Comparison of ENCODE assay signal across 19 cellular contexts in genomic region chr2:132595186-132595585, GRCh38.
DNase-seq lines count a peak whose midpoint lies in the region; ATAC-seq and TF ChIP-seq lines count a peak whose summit lies in the region.
"Had no signal": no experiment of that assay in that cellular context is flagged by ENCODE, and none has a peak within 500 bp of the region (broad histone marks: within the 10 kb centered on the region; RNA-seq: fewer than 3 reads in every experiment).

No MANE protein-coding gene starts in this region.

- H2AFZ ChIP-seq in neural progenitor cell (replicated peaks) (no peak overlapping the region), GM23338 (no peak overlapping the region)

- WGBS in esophagus muscularis mucosa = 76% methylated on average over 6 of the region's 6 CpGs

- H3K4me3 ChIP-seq in esophagus muscularis mucosa (no peak overlapping the region), neural progenitor cell (no peak overlapping the region), vagina (no peak overlapping the region), GM23338 (no peak overlapping the region)
- H3K4me3 ChIP-seq: A549; BLaER1 treated with 17β-estradiol and CSF1 and Interleukin-3, amounts not matched to agents 10 nM and 100 nM had no signal

- TF ChIP-seq CTCF in brain (conservative IDR thresholded peaks at IDR 0.05) (no peak), esophagus muscularis mucosa (IDR thresholded peaks at IDR 0.05) (no peak), neural progenitor cell (IDR thresholded peaks at IDR 0.05) (no peak), vagina (IDR thresholded peaks at IDR 0.05) (no peak), GM23338 (conservative IDR thresholded peaks at IDR 0.05; ENCODE audit: low read depth in 2 of 2) (no peak)

- H3K4me2 ChIP-seq in neural progenitor cell (no peak overlapping the region), GM23338 (no peak overlapping the region)
- H3K4me2 ChIP-seq: A549; BLaER1 treated with 17β-estradiol and CSF1 and Interleukin-3, amounts not matched to agents 10 nM and 100 nM had no signal

- no peak overlapping the region for H3K4me3 Mint-ChIP-seq in brain
- no peak overlapping the region for H3K4me3 Mint-ChIP-seq in neural progenitor cell
- H3K4me3 Mint-ChIP-seq in GM23338 = no peak overlapping the region
- H3K4me3 Mint-ChIP-seq: B cell; CD4-positive, alpha-beta T cell; CD8-positive, alpha-beta T cell had no signal

- H3K27ac ChIP-seq in esophagus muscularis mucosa (replicated peaks in 1 of 4) = no peak overlapping the region
- H3K27ac ChIP-seq in neural progenitor cell = no peak overlapping the region
- H3K27ac ChIP-seq in vagina = no peak overlapping the region
- H3K27ac ChIP-seq in GM23338 (ENCODE audit: low read depth) = no peak overlapping the region
- H3K27ac ChIP-seq: 22Rv1; A549; BLaER1 treated with 17β-estradiol and CSF1 and Interleukin-3, amounts not matched to agents 10 nM and 100 nM; C4-2B had no signal

- H3K27me3 ChIP-seq in esophagus muscularis mucosa (peaks cover 0 to 12% (median 0%) of the 10 kb centered on the region in 4 donors), neural progenitor cell (no peaks in the 10 kb centered on the region), vagina (no peaks in the 10 kb centered on the region), GM23338 (ENCODE audit: insufficient read depth) (no peaks in the 10 kb centered on the region)
- H3K27me3 ChIP-seq: BLaER1 treated with 17β-estradiol and CSF1 and Interleukin-3, amounts not matched to agents 10 nM and 100 nM had no signal

- ATAC-seq in activated CD4-positive, CD25-positive, alpha-beta regulatory T cell treated with anti-CD3 and anti-CD28 coated beads, Interleukin-2, amount 50 U/mL, for 24 hours = no peak
- no peak for ATAC-seq in GM23338
- ATAC-seq: A549; CD8-positive, alpha-beta T cell had no signal

- peaks cover 11% of the 10 kb centered on the region for H3K9me2 ChIP-seq in GM23338 (ENCODE audit: insufficient read depth)

- H3K9me3 Mint-ChIP-seq in brain (peaks cover 0 to 11% (median 7%) of the 10 kb centered on the region in 5 experiments), neural progenitor cell (peaks cover 11% of the 10 kb centered on the region), GM23338 (no peaks in the 10 kb centered on the region)

- peaks cover 3% of the 10 kb centered on the region for H3K27me3 Mint-ChIP-seq in brain
- peaks cover 11% of the 10 kb centered on the region for H3K27me3 Mint-ChIP-seq in neural progenitor cell (ENCODE audit: insufficient read depth, low read depth)
- peaks cover 2% of the 10 kb centered on the region for H3K27me3 Mint-ChIP-seq in GM23338 (ENCODE audit: insufficient read depth, low read depth, poor library complexity)

- H3K4me1 Mint-ChIP-seq in brain = peaks cover 42% of the 10 kb centered on the region
- H3K4me1 Mint-ChIP-seq in neural progenitor cell = peaks cover 56% of the 10 kb centered on the region
- H3K4me1 Mint-ChIP-seq in GM23338 = peaks cover 14% of the 10 kb centered on the region
- H3K4me1 Mint-ChIP-seq: B cell had no signal

- H3K27ac Mint-ChIP-seq in brain = peak overlapping the region in 4 of 5 experiments; percentile 20 to 72 (median 60)
- H3K27ac Mint-ChIP-seq in neural progenitor cell = peak overlapping the region; percentile 85
- no peak overlapping the region for H3K27ac Mint-ChIP-seq in GM23338
- H3K27ac Mint-ChIP-seq: B cell; CD4-positive, alpha-beta T cell; CD8-positive, alpha-beta T cell had no signal

- H3K9me3 ChIP-seq in esophagus muscularis mucosa (peaks cover 0 to 15% (median 0%) of the 10 kb centered on the region in 4 donors), neural progenitor cell (ENCODE audit: low read depth) (no peaks in the 10 kb centered on the region), vagina (no peaks in the 10 kb centered on the region)
- H3K9me3 ChIP-seq: A549 had no signal

- no peak overlapping the region for H3K9ac ChIP-seq in neural progenitor cell
- H3K9ac ChIP-seq: BLaER1 treated with 17β-estradiol and CSF1 and Interleukin-3, amounts not matched to agents 10 nM and 100 nM had no signal

- H3F3A ChIP-seq in neural progenitor cell (ENCODE audit: low read depth) (no peaks in the 10 kb centered on the region), GM23338 (replicated peaks; ENCODE audit: low read depth) (no peaks in the 10 kb centered on the region)

- no peaks in the 10 kb centered on the region for H4K20me1 ChIP-seq in neural progenitor cell (ENCODE audit: low read depth)
- no peaks in the 10 kb centered on the region for H4K20me1 ChIP-seq in GM23338 (replicated peaks; ENCODE audit: insufficient read depth)
- H4K20me1 ChIP-seq: BLaER1 treated with 17β-estradiol and CSF1 and Interleukin-3, amounts not matched to agents 10 nM and 100 nM had no signal

- H3K4me1 ChIP-seq in esophagus muscularis mucosa (no peaks in the 10 kb centered on the region), neural progenitor cell (no peaks in the 10 kb centered on the region), vagina (no peaks in the 10 kb centered on the region), GM23338 (ENCODE audit: insufficient read depth) (peaks cover 7% of the 10 kb centered on the region; the same call in 1 of the 2 replicates)
- H3K4me1 ChIP-seq: BLaER1 treated with 17β-estradiol and CSF1 and Interleukin-3, amounts not matched to agents 10 nM and 100 nM had no signal

- intact Hi-C loops in esophagus muscularis mucosa (cut with DNase I) = no loop called here
- intact Hi-C loops in vagina (cut with DNase I) = no loop called here

- no peak for TF ChIP-seq EP300 in esophagus muscularis mucosa (IDR thresholded peaks at IDR 0.05)

- no peaks in the 10 kb centered on the region for H3K36me3 ChIP-seq in esophagus muscularis mucosa
- H3K36me3 ChIP-seq in neural progenitor cell = no peaks in the 10 kb centered on the region
- H3K36me3 ChIP-seq in vagina = no peaks in the 10 kb centered on the region
- no peaks in the 10 kb centered on the region for H3K36me3 ChIP-seq in GM23338 (ENCODE audit: insufficient read depth)
- H3K36me3 ChIP-seq: BLaER1 treated with 17β-estradiol and CSF1 and Interleukin-3, amounts not matched to agents 10 nM and 100 nM had no signal

- DNase-seq in esophagus muscularis mucosa (ENCODE audit: extremely low spot score) = peak; percentile 34
- no peak for DNase-seq in neural progenitor cell (ENCODE audit: low spot score)
- DNase-seq in vagina (ENCODE audit: extremely low spot score in 2 of 2) = peak; percentile 42 to 52
- DNase-seq in GM23338 (ENCODE audit: low spot score) = no peak
- no peak for DNase-seq in activated naive CD4-positive, alpha-beta T cell treated with Interleukin-2 at 50 U/mL for 16 hours
- DNase-seq: AML-193; Caco-2; Calu3; CD4-positive, alpha-beta T cell; CD8-positive, alpha-beta T cell; DMS79 treated with DMSO at 0.1 percent for 48 hours; GF-D8 had no signal

- H3K79me2 ChIP-seq in neural progenitor cell (ENCODE audit: low read depth) (no peaks in the 10 kb centered on the region), GM23338 (replicated peaks; ENCODE audit: insufficient read depth) (no peaks in the 10 kb centered on the region)

- TF ChIP-seq POLR2A in esophagus muscularis mucosa (IDR thresholded peaks at IDR 0.05; ENCODE audit: low read depth) (no peak), vagina (IDR thresholded peaks at IDR 0.05) (no peak)

- no peaks in the 10 kb centered on the region for H3K36me3 Mint-ChIP-seq in brain
- H3K36me3 Mint-ChIP-seq in neural progenitor cell = no peaks in the 10 kb centered on the region
- no peaks in the 10 kb centered on the region for H3K36me3 Mint-ChIP-seq in GM23338 (ENCODE audit: low read depth)
- H3K36me3 Mint-ChIP-seq: CD8-positive, alpha-beta T cell had no signal

TF ChIP-seq in GM23338, 12 proteins besides CTCF, POLR2A, EP300 and RAD21:
- TF ChIP-seq ZNF114 (CRISPR knock-in tag; IDR thresholded peaks at IDR 0.05) (no peak), ZNF331 (CRISPR knock-in tag; IDR thresholded peaks at IDR 0.05; ENCODE audit: low read depth) (no peak), JUNB (IDR thresholded peaks at IDR 0.05; ENCODE audit: unreplicated experiment) (no peak), NANOG (IDR thresholded peaks at IDR 0.05; ENCODE audit: borderline replicate concordance) (no peak), EZH2 (IDR thresholded peaks at IDR 0.05; ENCODE audit: low read depth, unreplicated experiment) (no peak)

Comparison
In these comparisons a context has a peak if more than half of its experiments do, and no peak if none do; other contexts are left out.
1. DNase-seq: peak in esophagus muscularis mucosa (single experiment) and vagina (2 of 2); none in neural progenitor cell (single experiment), GM23338 (single experiment) and activated naive CD4-positive, alpha-beta T cell treated with Interleukin-2 at 50 U/mL for 16 hours (single experiment).